ENCODE assay signal across 20 cellular contexts in genomic region chr5:172055421-172055820, GRCh38. TPM values are rescaled to one million over a fixed set of nuclear protein-coding genes. Genes with fewer than 3 reads are reported as not detected.
DNase-seq lines count a peak whose midpoint lies in the region; ATAC-seq and TF ChIP-seq lines count a peak whose summit lies in the region.
"Had no signal": no experiment of that assay in that cellular context is flagged by ENCODE, and none has a peak within 500 bp of the region (broad histone marks: within the 10 kb centered on the region; RNA-seq: fewer than 3 reads in every experiment).

No MANE protein-coding gene starts in this region.

- H3K27me3 ChIP-seq in upper lobe of right lung (no peaks in the 10 kb centered on the region), psoas muscle (ENCODE audit: insufficient read depth in 3 of 3, low read length in 2 of 3) (no peaks in the 10 kb centered on the region)

- no peaks in the 10 kb centered on the region for H3K9me3 Mint-ChIP-seq in activated CD4-positive, alpha-beta T cell treated with anti-CD3 and anti-CD28 coated beads, Interleukin-2, amount 10 ng/mL, durations not matched to agents 24 days and 14 days
- no peaks in the 10 kb centered on the region for H3K9me3 Mint-ChIP-seq in activated naive CD8-positive, alpha-beta T cell treated with anti-CD3 and anti-CD28 coated beads for 36 hours
- H3K9me3 Mint-ChIP-seq in immature natural killer cell, result no peaks in the 10 kb centered on the region
- no peaks in the 10 kb centered on the region for H3K9me3 Mint-ChIP-seq in stimulated activated memory B cell treated with anti-CD40 and anti-IgM and Interleukin-4, amounts not matched to agents 10 μg/mL and 1 μg/mL and 100 μg/mL, for 72 hours

- no peaks in the 10 kb centered on the region for H3K9me3 ChIP-seq in upper lobe of right lung
- H3K9me3 ChIP-seq in psoas muscle, result no peaks in the 10 kb centered on the region

- 95 to 97% (median 95%) methylated on average over 18 to 19 of the region's 19 CpGs for WGBS in psoas muscle, 3 donors

- H3K36me3 ChIP-seq in upper lobe of right lung (peaks cover 79% of the 10 kb centered on the region), psoas muscle (ENCODE audit: insufficient read depth in 1 of 2, low read depth in 1 of 2) (peaks cover 0 to 38% of the 10 kb centered on the region in 2 donors)

- H3K4me3 ChIP-seq in upper lobe of right lung (no peak overlapping the region), psoas muscle (no peak overlapping the region)
- H3K4me3 ChIP-seq: K562 had no signal

- intact Hi-C loops in activated CD4-positive, alpha-beta T cell treated with anti-CD3 and anti-CD28 coated beads, Interleukin-2, amount 10 ng/mL, durations not matched to agents 24 days and 14 days (cut with micrococcal nuclease), result no loop called here
- intact Hi-C loops in upper lobe of right lung (cut with DNase I) (no loop called here), psoas muscle (cut with DNase I) (no loop called here)

- no peak for ATAC-seq in stimulated activated memory B cell treated with anti-CD40 and anti-IgM and Interleukin-4, amounts not matched to agents 10 μg/mL and 1 μg/mL and 100 μg/mL, for 72 hours
- ATAC-seq in upper lobe of right lung (no peak), psoas muscle (no peak)
- ATAC-seq: K562 had no signal

- TF ChIP-seq CTCF in upper lobe of right lung (IDR thresholded peaks at IDR 0.05) (no peak), psoas muscle (IDR thresholded peaks at IDR 0.05) (no peak)

- peaks cover 4% of the 10 kb centered on the region for H3K4me1 Mint-ChIP-seq in activated CD4-positive, alpha-beta T cell treated with anti-CD3 and anti-CD28 coated beads, Interleukin-2, amount 10 ng/mL, durations not matched to agents 24 days and 14 days
- H3K4me1 Mint-ChIP-seq in activated naive CD8-positive, alpha-beta T cell treated with anti-CD3 and anti-CD28 coated beads for 36 hours, result peaks cover 8% of the 10 kb centered on the region
- peaks cover 3 to 4% of the 10 kb centered on the region in 2 donors for H3K4me1 Mint-ChIP-seq in immature natural killer cell
- no peaks in the 10 kb centered on the region for H3K4me1 Mint-ChIP-seq in stimulated activated memory B cell treated with anti-CD40 and anti-IgM and Interleukin-4, amounts not matched to agents 10 μg/mL and 1 μg/mL and 100 μg/mL, for 72 hours

- no peak overlapping the region for H3K4me3 Mint-ChIP-seq in activated CD4-positive, alpha-beta T cell treated with anti-CD3 and anti-CD28 coated beads, Interleukin-2, amount 10 ng/mL, durations not matched to agents 24 days and 14 days
- H3K4me3 Mint-ChIP-seq in activated naive CD8-positive, alpha-beta T cell treated with anti-CD3 and anti-CD28 coated beads for 36 hours, result no peak overlapping the region
- no peak overlapping the region for H3K4me3 Mint-ChIP-seq in immature natural killer cell
- H3K4me3 Mint-ChIP-seq in stimulated activated memory B cell treated with anti-CD40 and anti-IgM and Interleukin-4, amounts not matched to agents 10 μg/mL and 1 μg/mL and 100 μg/mL, for 72 hours, result no peak overlapping the region
- H3K4me3 Mint-ChIP-seq: CD14-positive monocyte had no signal

- H3K36me3 Mint-ChIP-seq in activated CD4-positive, alpha-beta T cell treated with anti-CD3 and anti-CD28 coated beads, Interleukin-2, amount 10 ng/mL, durations not matched to agents 24 days and 14 days (ENCODE audit: low read depth), result peaks cover 68% of the 10 kb centered on the region
- peaks cover 37% of the 10 kb centered on the region for H3K36me3 Mint-ChIP-seq in activated naive CD8-positive, alpha-beta T cell treated with anti-CD3 and anti-CD28 coated beads for 36 hours
- H3K36me3 Mint-ChIP-seq in immature natural killer cell, result peaks cover 17 to 58% (median 37%) of the 10 kb centered on the region in 3 donors
- peaks cover 70% of the 10 kb centered on the region for H3K36me3 Mint-ChIP-seq in stimulated activated memory B cell treated with anti-CD40 and anti-IgM and Interleukin-4, amounts not matched to agents 10 μg/mL and 1 μg/mL and 100 μg/mL, for 72 hours

- H3K27me3 Mint-ChIP-seq in activated CD4-positive, alpha-beta T cell treated with anti-CD3 and anti-CD28 coated beads, Interleukin-2, amount 10 ng/mL, durations not matched to agents 24 days and 14 days, result no peaks in the 10 kb centered on the region
- H3K27me3 Mint-ChIP-seq in activated naive CD8-positive, alpha-beta T cell treated with anti-CD3 and anti-CD28 coated beads for 36 hours, result no peaks in the 10 kb centered on the region
- H3K27me3 Mint-ChIP-seq in immature natural killer cell (ENCODE audit: low read depth in 3 of 3), result peaks cover 4 to 69% (median 56%) of the 10 kb centered on the region in 3 donors
- no peaks in the 10 kb centered on the region for H3K27me3 Mint-ChIP-seq in stimulated activated memory B cell treated with anti-CD40 and anti-IgM and Interleukin-4, amounts not matched to agents 10 μg/mL and 1 μg/mL and 100 μg/mL, for 72 hours

- H3K27ac ChIP-seq in upper lobe of right lung, result no peak overlapping the region
- no peak overlapping the region for H3K27ac ChIP-seq in psoas muscle
- H3K27ac ChIP-seq: 22Rv1 had no signal

- peak overlapping the region; percentile 11 for H3K27ac Mint-ChIP-seq in activated CD4-positive, alpha-beta T cell treated with anti-CD3 and anti-CD28 coated beads, Interleukin-2, amount 10 ng/mL, durations not matched to agents 24 days and 14 days
- H3K27ac Mint-ChIP-seq in activated naive CD8-positive, alpha-beta T cell treated with anti-CD3 and anti-CD28 coated beads for 36 hours, result peak overlapping the region; percentile 25
- peak overlapping the region in 4 of 6 donors; percentile 28 to 75 (median 48) for H3K27ac Mint-ChIP-seq in immature natural killer cell
- H3K27ac Mint-ChIP-seq in stimulated activated memory B cell treated with anti-CD40 and anti-IgM and Interleukin-4, amounts not matched to agents 10 μg/mL and 1 μg/mL and 100 μg/mL, for 72 hours, result peak overlapping the region; percentile 46

- no peak for DNase-seq in activated CD4-positive, alpha-beta T cell treated with anti-CD3 and anti-CD28 coated beads, Interleukin-2, amount 10 ng/mL, durations not matched to agents 24 days and 14 days
- no peak for DNase-seq in activated CD4-positive, alpha-beta T cell treated with anti-CD3 and anti-CD28 coated beads, Interleukin-2, amount 50 U/mL, for 1 hour
- DNase-seq in activated naive CD8-positive, alpha-beta T cell treated with anti-CD3 and anti-CD28 coated beads for 36 hours, result no peak
- DNase-seq in immature natural killer cell, result no peak
- DNase-seq in upper lobe of right lung, result no peak
- no peak for DNase-seq in psoas muscle
- DNase-seq in ecto neural progenitor cell (ENCODE audit: low spot score), result no peak
- DNase-seq: AML-193, DMS79 treated with DMSO at 0.1 percent for 48 hours, NCI-H1105 treated with DMSO at 0.1 percent for 48 hours, NCI-H1694, NCI-H2081 treated with DMSO at 0.1 percent for 48 hours, NCI-H524, NCI-H82, OCI-M1, Right ventricle myocardium superior had no signal

- H3K4me1 ChIP-seq in upper lobe of right lung (no peaks in the 10 kb centered on the region), psoas muscle (no peaks in the 10 kb centered on the region)

RNA-seq across cellular contexts. Expression of gene FBXW11, which starts 49.0 kb away (rescaled TPM):
- total RNA-seq in activated CD4-positive, alpha-beta T cell treated with anti-CD3 and anti-CD28 coated beads, Interleukin-2, amount 10 ng/mL, durations not matched to agents 24 days and 14 days, result 53.3 and 54.4 TPM in 2 replicates
- total RNA-seq in activated naive CD8-positive, alpha-beta T cell treated with anti-CD3 and anti-CD28 coated beads for 36 hours, result 10 to 100 TPM; 55.1 to 60.8 TPM
- polyA plus RNA-seq in immature natural killer cell (10 to 100 TPM; 13.6 to 29.1 (median 17.8) TPM), psoas muscle (10 to 100 TPM; 14.7 to 50.1 (median 33.8) TPM)
- total RNA-seq in upper lobe of right lung (61.8 TPM), psoas muscle (10 to 100 TPM; 42.7 to 62.8 (median 55.5) TPM)
